In genomic region chr17:8946071-8946470, GRCh38 we compare ENCODE assay signal across 1 cellular context.
TF ChIP-seq lines count a peak whose summit lies in the region.

No MANE protein-coding gene starts in this region.

TF ChIP-seq in HepG2, 621 proteins besides CTCF, POLR2A, EP300 and RAD21:
- TF ChIP-seq MNT (IDR thresholded peaks at IDR 0.05) (peak; percentile 53; the same call in 1 of the 2 replicates), HOMEZ (CRISPR knock-in tag; IDR thresholded peaks at IDR 0.05; ENCODE audit: low read depth) (no peak), RELA (CRISPR knock-in tag; IDR thresholded peaks at IDR 0.05) (no peak), RCOR2 (CRISPR knock-in tag; IDR thresholded peaks at IDR 0.05) (no peak), GTF3A (CRISPR knock-in tag; conservative IDR thresholded peaks at IDR 0.05) (no peak), ZNF770 (CRISPR knock-in tag; IDR thresholded peaks at IDR 0.05) (no peak), ZBTB3 (CRISPR knock-in tag; IDR thresholded peaks at IDR 0.05; ENCODE audit: borderline replicate concordance, low read depth) (no peak), RFXAP (CRISPR knock-in tag; IDR thresholded peaks at IDR 0.05; ENCODE audit: borderline replicate concordance) (no peak), ZSCAN22 (CRISPR knock-in tag; IDR thresholded peaks at IDR 0.05) (no peak)
